ENCODE assay signal across 10 cellular contexts in the genomic region with DNA sequence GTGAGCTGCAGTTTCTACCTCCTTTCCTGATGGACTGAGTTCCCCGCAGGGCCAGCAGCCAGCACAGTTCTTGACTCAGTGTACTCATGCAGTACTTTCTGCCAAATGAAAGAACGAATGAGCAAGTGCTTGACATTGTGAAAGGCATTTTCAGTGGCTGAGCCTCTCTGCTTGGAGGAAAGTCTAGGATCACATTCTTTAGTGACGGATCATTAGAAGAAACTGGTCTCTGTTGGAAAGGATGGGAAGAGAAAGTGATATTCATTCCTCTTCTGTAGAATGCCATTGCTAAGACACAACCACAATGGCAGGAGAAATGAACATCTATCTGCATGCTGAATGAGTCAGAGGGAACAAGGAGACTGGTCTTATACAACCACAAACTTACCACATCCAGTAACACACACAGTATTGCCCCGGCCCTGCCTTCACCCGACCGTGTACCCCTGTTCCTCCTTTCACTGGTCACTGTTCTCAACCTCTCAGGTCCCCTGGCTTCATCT.
DNase-seq lines count a peak whose midpoint lies in the region; ATAC-seq lines count a peak whose summit lies in the region.
"Had no signal": no experiment of that assay in that cellular context is flagged by ENCODE, and none has a peak within 500 bp of the region (broad histone marks: within the 10 kb centered on the region; RNA-seq: fewer than 3 reads in every experiment).

No MANE protein-coding gene starts in this region.

- CTCF ChIA-PET in activated CD4-positive, alpha-beta T cell treated with anti-CD3 and anti-CD28 coated beads for 36 hours (lab: Charles Lee): no interaction called here

- POLR2A ChIA-PET in activated CD4-positive, alpha-beta T cell treated with anti-CD3 and anti-CD28 coated beads for 36 hours (lab: Charles Lee): no interaction called here

- H3K27me3 Mint-ChIP-seq in activated CD4-positive, alpha-beta T cell treated with anti-CD3 and anti-CD28 coated beads for 36 hours: no peaks in the 10 kb centered on the region

- peaks cover 14% of the 10 kb centered on the region for H3K4me1 Mint-ChIP-seq in activated CD4-positive, alpha-beta T cell treated with anti-CD3 and anti-CD28 coated beads for 36 hours

- no peak overlapping the region for H3K4me3 Mint-ChIP-seq in activated CD4-positive, alpha-beta T cell treated with anti-CD3 and anti-CD28 coated beads for 36 hours

- peak; percentile 90 for ATAC-seq in activated CD4-positive, alpha-beta T cell treated with anti-CD3 and anti-CD28 coated beads for 36 hours
- ATAC-seq in HG02970 (IDR thresholded peaks at IDR 0.05; ENCODE audit: low FRiP score, unreplicated experiment): no peak
- ATAC-seq: A549, HCT116 had no signal

- intact Hi-C loops in activated CD4-positive, alpha-beta T cell treated with anti-CD3 and anti-CD28 coated beads for 36 hours (cut with DNase I, micrococcal nuclease): no loop called here

- no peak overlapping the region for H3K27ac Mint-ChIP-seq in activated CD4-positive, alpha-beta T cell treated with anti-CD3 and anti-CD28 coated beads for 36 hours

- no peaks in the 10 kb centered on the region for H3K9me3 Mint-ChIP-seq in activated CD4-positive, alpha-beta T cell treated with anti-CD3 and anti-CD28 coated beads for 36 hours (ENCODE audit: low read depth)

- peak; percentile 18 for DNase-seq in activated CD4-positive, alpha-beta T cell treated with anti-CD3 and anti-CD28 coated beads for 36 hours
- DNase-seq in activated CD4-positive, alpha-beta T cell treated with anti-CD3 and anti-CD28 coated beads for 4 hours: no peak
- DNase-seq in Kasumi-1 (lab: John Stamatoyannopoulos, UW): peak; percentile 60 to 62
- DNase-seq in dedifferentiated amniotic fluid mesenchymal stem cell (ENCODE audit: extremely low spot score): peak; percentile 42
- peak; percentile 11 to 13 for DNase-seq in stimulated activated CD8-positive, alpha-beta memory T cell treated with anti-CD3 and anti-CD28 coated beads, Interleukin-15, amount 100 ng/mL, for 48 hours (ENCODE audit: low read depth in 2 of 2)
- DNase-seq in NCI-H774 (lab: John Stamatoyannopoulos, UW): no peak
- DNase-seq in NCI-H128 (lab: John Stamatoyannopoulos, UW; ENCODE audit: unreplicated experiment): no peak

- H3K36me3 Mint-ChIP-seq in activated CD4-positive, alpha-beta T cell treated with anti-CD3 and anti-CD28 coated beads for 36 hours (ENCODE audit: low read depth): peaks cover 19% of the 10 kb centered on the region

Comparison
In these comparisons a context has a peak if more than half of its experiments do, and no peak if none do; other contexts are left out.
1. DNase-seq: peak in activated CD4-positive, alpha-beta T cell treated with anti-CD3 and anti-CD28 coated beads for 36 hours (single experiment), Kasumi-1 (2 of 2), dedifferentiated amniotic fluid mesenchymal stem cell (single experiment) and stimulated activated CD8-positive, alpha-beta memory T cell treated with anti-CD3 and anti-CD28 coated beads, Interleukin-15, amount 100 ng/mL, for 48 hours (2 of 2); none in activated CD4-positive, alpha-beta T cell treated with anti-CD3 and anti-CD28 coated beads for 4 hours (0 of 2), NCI-H774 (single experiment) and NCI-H128 (single experiment).